Comparison of ENCODE assay signal across 8 cellular contexts in the genomic region with DNA sequence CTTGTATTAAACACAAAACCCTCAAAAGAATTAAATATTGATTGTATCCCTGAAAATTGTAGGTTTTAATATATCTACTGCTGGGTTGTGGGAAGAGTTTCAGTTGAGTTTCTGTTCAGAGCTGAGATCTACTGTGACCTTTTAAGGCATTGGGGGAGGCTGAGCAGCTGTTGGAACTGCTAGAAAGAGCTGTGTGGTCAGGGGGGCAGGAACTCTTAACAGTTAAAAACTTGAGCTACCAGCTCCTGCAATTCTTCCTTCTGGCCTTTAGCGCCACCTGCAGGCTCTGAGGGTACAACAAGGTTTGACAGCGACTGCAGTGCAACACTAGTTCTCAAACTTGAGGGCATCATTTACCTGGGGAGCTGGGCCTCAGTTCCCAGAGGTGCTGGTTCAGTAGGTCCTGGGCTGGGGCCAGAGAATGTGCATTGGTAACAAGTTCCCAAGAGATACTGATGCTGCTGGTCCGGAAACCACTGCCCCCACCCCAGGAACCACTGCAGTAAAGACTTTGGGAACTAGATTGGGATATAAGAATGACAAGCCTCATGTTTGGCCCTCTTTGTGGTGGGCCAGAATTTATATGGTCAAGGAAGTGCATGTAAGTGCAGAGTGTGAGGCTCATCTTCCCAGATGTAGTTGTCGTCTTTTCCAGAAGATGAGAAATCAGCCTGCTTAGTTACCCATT. TPM values are rescaled to one million over a fixed set of nuclear protein-coding genes. Genes with fewer than 3 reads are reported as not detected.
DNase-seq lines count a peak whose midpoint lies in the region; ATAC-seq and TF ChIP-seq lines count a peak whose summit lies in the region.

No MANE protein-coding gene starts in this region.

- DNase-seq in DMS53 (lab: John Stamatoyannopoulos, UW): peak; percentile 92
- DNase-seq in Jurkat, Clone E6-1 (ENCODE audit: low read depth, low spot score): peak; percentile 100
- peak; percentile 98 for DNase-seq in OCI-M1 (lab: John Stamatoyannopoulos, UW)
- DNase-seq in activated T-cell treated with anti-CD3 and anti-CD28 coated beads for 48 hours (ENCODE audit: low read depth): peak; percentile 85
- no peak for DNase-seq in esophagus muscularis mucosa (ENCODE audit: extremely low spot score)
- peak; percentile 72 to 86 (median 82) for DNase-seq in naive thymus-derived CD4-positive, alpha-beta T cell
- peak; percentile 90 for DNase-seq in stimulated activated naive B cell treated with anti-CD40 and anti-IgM and Interleukin-4, amounts not matched to agents 10 μg/mL and 1 μg/mL and 100 μg/mL, for 72 hours

- H3K27me3 Mint-ChIP-seq in naive thymus-derived CD4-positive, alpha-beta T cell: no peaks in the 10 kb centered on the region
- H3K27me3 Mint-ChIP-seq in stimulated activated naive B cell treated with anti-CD40 and anti-IgM and Interleukin-4, amounts not matched to agents 10 μg/mL and 1 μg/mL and 100 μg/mL, for 72 hours: no peaks in the 10 kb centered on the region

- TF ChIP-seq EP300 in esophagus muscularis mucosa (IDR thresholded peaks at IDR 0.05): no peak

- H3K9me3 ChIP-seq in esophagus muscularis mucosa: no peaks in the 10 kb centered on the region
- no peaks in the 10 kb centered on the region for H3K9me3 ChIP-seq in naive thymus-derived CD4-positive, alpha-beta T cell (ENCODE audit: control insufficient read depth in 2 of 3, low read length in 3 of 3)

- H3K27ac ChIP-seq in esophagus muscularis mucosa (replicated peaks in 1 of 4): peak overlapping the region; percentile 7 to 91 (median 66)
- H3K27ac ChIP-seq in naive thymus-derived CD4-positive, alpha-beta T cell (ENCODE audit: low read depth, low read length): peak overlapping the region; percentile 86

- H3K4me1 ChIP-seq in esophagus muscularis mucosa: peaks cover 53 to 70% (median 61%) of the 10 kb centered on the region in 4 donors
- peaks cover 15 to 28% of the 10 kb centered on the region in 2 donors for H3K4me1 ChIP-seq in naive thymus-derived CD4-positive, alpha-beta T cell (ENCODE audit: control insufficient read depth in 2 of 2, insufficient read depth in 2 of 2, low read length in 2 of 2)

- H3K9me3 Mint-ChIP-seq in naive thymus-derived CD4-positive, alpha-beta T cell: no peaks in the 10 kb centered on the region
- H3K9me3 Mint-ChIP-seq in stimulated activated naive B cell treated with anti-CD40 and anti-IgM and Interleukin-4, amounts not matched to agents 10 μg/mL and 1 μg/mL and 100 μg/mL, for 72 hours: peaks cover 0 to 2% of the 10 kb centered on the region in 2 donors

- WGBS in esophagus muscularis mucosa: 23% methylated on average over 4 of the region's 4 CpGs

- TF ChIP-seq POLR2A in esophagus muscularis mucosa (IDR thresholded peaks at IDR 0.05; ENCODE audit: low read depth): no peak

- H3K4me1 Mint-ChIP-seq in naive thymus-derived CD4-positive, alpha-beta T cell: peaks cover 35 to 69% (median 62%) of the 10 kb centered on the region in 7 donors
- peaks cover 38 to 80% of the 10 kb centered on the region in 2 donors for H3K4me1 Mint-ChIP-seq in stimulated activated naive B cell treated with anti-CD40 and anti-IgM and Interleukin-4, amounts not matched to agents 10 μg/mL and 1 μg/mL and 100 μg/mL, for 72 hours

- peak overlapping the region; percentile 72 to 99 (median 93) for H3K4me3 Mint-ChIP-seq in naive thymus-derived CD4-positive, alpha-beta T cell
- peak overlapping the region; percentile 91 to 96 for H3K4me3 Mint-ChIP-seq in stimulated activated naive B cell treated with anti-CD40 and anti-IgM and Interleukin-4, amounts not matched to agents 10 μg/mL and 1 μg/mL and 100 μg/mL, for 72 hours

- intact Hi-C loops in esophagus muscularis mucosa (cut with DNase I): loop anchor here (5.0 to 10.0 kb wide), 4 partner anchors 387 to 935 kb away; partner anchors contain the start of gene TRIM13
- intact Hi-C loops in naive thymus-derived CD4-positive, alpha-beta T cell (cut with micrococcal nuclease): loop anchor here (1.0 to 10.0 kb wide), 28 partner anchors 19 to 1543 kb away; partner anchors contain the start of genes INTS6 (in 2 of the 2), TRIM13 (in 2 of the 2), WDFY2 (in 2 of the 2) and CAB39L (in 1 of the 2)

- peak overlapping the region; percentile 72 to 98 (median 92) for H3K27ac Mint-ChIP-seq in naive thymus-derived CD4-positive, alpha-beta T cell
- H3K27ac Mint-ChIP-seq in stimulated activated naive B cell treated with anti-CD40 and anti-IgM and Interleukin-4, amounts not matched to agents 10 μg/mL and 1 μg/mL and 100 μg/mL, for 72 hours: peak overlapping the region; percentile 65

- peak; percentile 43 for ATAC-seq in GM21619 (IDR thresholded peaks at IDR 0.05; ENCODE audit: unreplicated experiment)
- peak; percentile 73 for ATAC-seq in naive thymus-derived CD4-positive, alpha-beta T cell
- peak; percentile 62 to 68 for ATAC-seq in stimulated activated naive B cell treated with anti-CD40 and anti-IgM and Interleukin-4, amounts not matched to agents 10 μg/mL and 1 μg/mL and 100 μg/mL, for 72 hours (replicated peaks)

- POLR2A ChIA-PET in naive thymus-derived CD4-positive, alpha-beta T cell (lab: Charles Lee): interaction anchor here (0.6 to 5.4 kb wide), 15 partner anchors 10 to 970 kb away, joined by 3 to 122 read pairs (median 6); partner anchors contain the start of gene TRIM13

- H3K36me3 Mint-ChIP-seq in naive thymus-derived CD4-positive, alpha-beta T cell: peaks cover 0 to 10% (median 0%) of the 10 kb centered on the region in 5 donors
- peaks cover 10% of the 10 kb centered on the region in 2 donors for H3K36me3 Mint-ChIP-seq in stimulated activated naive B cell treated with anti-CD40 and anti-IgM and Interleukin-4, amounts not matched to agents 10 μg/mL and 1 μg/mL and 100 μg/mL, for 72 hours

- H3K36me3 ChIP-seq in esophagus muscularis mucosa: no peaks in the 10 kb centered on the region
- no peaks in the 10 kb centered on the region for H3K36me3 ChIP-seq in naive thymus-derived CD4-positive, alpha-beta T cell (ENCODE audit: control insufficient read depth in 2 of 3, insufficient read depth in 3 of 3, low read length in 3 of 3)

- H3K27me3 ChIP-seq in esophagus muscularis mucosa: no peaks in the 10 kb centered on the region
- no peaks in the 10 kb centered on the region for H3K27me3 ChIP-seq in naive thymus-derived CD4-positive, alpha-beta T cell (ENCODE audit: control insufficient read depth in 2 of 2, insufficient read depth in 2 of 2, low read length in 2 of 2)

- peak overlapping the region; percentile 93 for H3K4me3 ChIP-seq in Jurkat, Clone E6-1 (ENCODE audit: low read length)
- no peak overlapping the region for H3K4me3 ChIP-seq in esophagus muscularis mucosa
- H3K4me3 ChIP-seq in naive thymus-derived CD4-positive, alpha-beta T cell (ENCODE audit: low read length): peak overlapping the region; percentile 86

- peak; percentile 80 to 89 (median 89) for TF ChIP-seq CTCF in esophagus muscularis mucosa (IDR thresholded peaks at IDR 0.05)

- CTCF ChIA-PET in naive thymus-derived CD4-positive, alpha-beta T cell (lab: Charles Lee): interaction anchor here (0.7 to 3.5 kb wide), 33 partner anchors 9 to 937 kb away, joined by 3 to 45 read pairs (median 4); partner anchors contain the start of gene TRIM13

RNA-seq across cellular contexts. Expression of gene RNASEH2B, which starts 2.5 kb away (rescaled TPM):
- 439 TPM for polyA plus RNA-seq in Jurkat, Clone E6-1 (2012; ENCODE audit: insufficient read depth, insufficient read length)
- total RNA-seq in esophagus muscularis mucosa: 10 to 100 TPM; 27.5 to 82.2 (median 48.8) TPM
- 100 to 1,000 TPM in 1 of 5 experiments, 10 to 100 TPM in 4; 65.3 to 105 (median 92.4) TPM for total RNA-seq in naive thymus-derived CD4-positive, alpha-beta T cell
- 10 to 100 TPM; 94.6 to 99.1 TPM for polyA plus RNA-seq in naive thymus-derived CD4-positive, alpha-beta T cell

Comparison
In these comparisons a context has a peak if more than half of its experiments do, and no peak if none do; other contexts are left out.
1. H3K4me3 ChIP-seq: peak in Jurkat, Clone E6-1 (single experiment) and naive thymus-derived CD4-positive, alpha-beta T cell (single experiment); none in esophagus muscularis mucosa (0 of 4).
2. Peak in every context shown above with its lines, with median percentiles within 50 percentile points of each other: ATAC-seq.